10 cellular contexts compared by ENCODE assay signal in the genomic region with DNA sequence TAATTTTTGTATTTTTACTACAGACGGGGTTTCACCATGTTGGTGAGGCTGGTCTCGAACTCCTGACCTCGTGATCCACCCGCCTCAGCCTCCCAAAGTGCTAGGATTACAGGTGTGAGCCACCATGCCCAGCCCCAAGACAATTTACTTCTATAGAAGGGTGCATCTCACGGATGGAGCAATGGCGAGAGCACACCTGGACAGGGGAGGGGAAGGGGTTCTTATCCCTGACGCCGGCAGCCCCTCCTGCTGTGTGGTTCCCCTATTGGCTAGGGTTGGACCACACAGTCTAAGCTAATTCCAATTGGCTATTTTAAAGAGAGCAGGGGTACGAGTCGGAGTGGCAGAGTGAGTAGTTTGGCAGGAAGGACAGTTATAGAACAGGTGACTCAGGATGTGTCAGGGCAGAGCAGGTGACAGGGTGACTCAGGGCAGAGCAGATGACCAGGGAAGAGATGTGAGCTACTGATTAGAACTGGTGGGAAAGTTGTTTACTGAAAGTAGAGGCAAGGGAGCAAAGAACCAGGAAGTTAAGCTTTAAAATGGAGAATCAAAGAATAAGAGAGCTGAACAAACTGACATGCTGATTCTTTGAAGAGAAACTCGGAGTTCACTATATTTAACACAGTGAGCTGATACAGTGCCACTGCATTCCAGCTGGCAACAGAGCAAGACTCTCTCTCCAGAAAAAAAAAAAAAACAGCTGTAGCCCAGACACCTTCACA. TPM values are rescaled to one million over a fixed set of nuclear protein-coding genes. Genes with fewer than 3 reads are reported as not detected.
DNase-seq lines count a peak whose midpoint lies in the region; ATAC-seq and FAIRE-seq lines count a peak whose summit lies in the region.
"Had no signal": no experiment of that assay in that cellular context is flagged by ENCODE, and none has a peak within 500 bp of the region (broad histone marks: within the 10 kb centered on the region; RNA-seq: fewer than 3 reads in every experiment).

No MANE protein-coding gene starts in this region.

- no peak overlapping the region for H3K4me3 Mint-ChIP-seq in T-helper 2 cell treated with Interferon-gamma antibody and Interleukin-4, amounts not matched to agents 5 μg/mL and 100 μg/mL, for 36 hours
- H3K4me3 Mint-ChIP-seq in stimulated activated effector memory CD8-positive, alpha-beta T cell treated with anti-CD3 and anti-CD28 coated beads, Interleukin-12 subunit alpha, Interleukin-12 subunit beta, amount 100 ng/mL, for 72 hours: no peak overlapping the region
- H3K4me3 Mint-ChIP-seq: T-helper 17 cell had no signal

- FAIRE-seq in GM19239 (lab: Jason Lieb, UNC): no peak

- peaks cover 6% of the 10 kb centered on the region for H3K4me1 Mint-ChIP-seq in T-helper 2 cell treated with Interferon-gamma antibody and Interleukin-4, amounts not matched to agents 5 μg/mL and 100 μg/mL, for 36 hours (ENCODE audit: low read depth)
- H3K4me1 Mint-ChIP-seq in stimulated activated effector memory CD8-positive, alpha-beta T cell treated with anti-CD3 and anti-CD28 coated beads, Interleukin-12 subunit alpha, Interleukin-12 subunit beta, amount 100 ng/mL, for 72 hours: peaks cover 13% of the 10 kb centered on the region

- ATAC-seq in stimulated activated effector memory CD8-positive, alpha-beta T cell treated with anti-CD3 and anti-CD28 coated beads, Interleukin-12 subunit alpha, Interleukin-12 subunit beta, amount 100 ng/mL, for 72 hours: peak; percentile 89
- ATAC-seq: T-helper 17 cell had no signal

- DNase-seq in T-helper 2 cell treated with Interferon-gamma antibody and Interleukin-4, amounts not matched to agents 5 μg/mL and 100 μg/mL, for 36 hours (ENCODE audit: low spot score): peak; percentile 29
- no peak for DNase-seq in T-helper 2 cell
- DNase-seq in RPMI7951 (ENCODE audit: low read depth): peak; percentile 59
- peak; percentile 64 for DNase-seq in glomerular visceral epithelial cell (ENCODE audit: extremely low spot score)
- DNase-seq in stimulated activated effector memory CD8-positive, alpha-beta T cell treated with anti-CD3 and anti-CD28 coated beads, Interleukin-12 subunit alpha, Interleukin-12 subunit beta, amount 100 ng/mL, for 72 hours (ENCODE audit: low spot score in 2 of 2): no peak
- no peak for DNase-seq in activated CD8-positive, alpha-beta memory T cell treated with anti-CD3 and anti-CD28 coated beads, Interleukin-2, amount 50 U/mL, for 4 hours
- no peak for DNase-seq in cerebellum (ENCODE audit: low spot score)
- no peak for DNase-seq in GM19239 (ENCODE audit: insufficient read length, low spot score)
- DNase-seq: glutamatergic neuron, T-helper 17 cell had no signal

- no peaks in the 10 kb centered on the region for H3K36me3 Mint-ChIP-seq in T-helper 2 cell treated with Interferon-gamma antibody and Interleukin-4, amounts not matched to agents 5 μg/mL and 100 μg/mL, for 36 hours (ENCODE audit: low read depth)
- peaks cover under 1% of the 10 kb centered on the region for H3K36me3 Mint-ChIP-seq in stimulated activated effector memory CD8-positive, alpha-beta T cell treated with anti-CD3 and anti-CD28 coated beads, Interleukin-12 subunit alpha, Interleukin-12 subunit beta, amount 100 ng/mL, for 72 hours

- no peak overlapping the region for H3K27ac Mint-ChIP-seq in T-helper 2 cell treated with Interferon-gamma antibody and Interleukin-4, amounts not matched to agents 5 μg/mL and 100 μg/mL, for 36 hours
- H3K27ac Mint-ChIP-seq in stimulated activated effector memory CD8-positive, alpha-beta T cell treated with anti-CD3 and anti-CD28 coated beads, Interleukin-12 subunit alpha, Interleukin-12 subunit beta, amount 100 ng/mL, for 72 hours: no peak overlapping the region
- H3K27ac Mint-ChIP-seq: T-helper 17 cell had no signal

- H3K9me3 Mint-ChIP-seq in T-helper 2 cell treated with Interferon-gamma antibody and Interleukin-4, amounts not matched to agents 5 μg/mL and 100 μg/mL, for 36 hours: no peaks in the 10 kb centered on the region
- no peaks in the 10 kb centered on the region for H3K9me3 Mint-ChIP-seq in stimulated activated effector memory CD8-positive, alpha-beta T cell treated with anti-CD3 and anti-CD28 coated beads, Interleukin-12 subunit alpha, Interleukin-12 subunit beta, amount 100 ng/mL, for 72 hours

- H3K27me3 Mint-ChIP-seq in T-helper 2 cell treated with Interferon-gamma antibody and Interleukin-4, amounts not matched to agents 5 μg/mL and 100 μg/mL, for 36 hours (ENCODE audit: low read depth): peaks cover 3% of the 10 kb centered on the region

RNA-seq across cellular contexts. Expression of a gene that starts 12.6 kb away (rescaled TPM):
- 50.4 and 53.6 TPM in 2 replicates for total RNA-seq in RPMI7951 (2014; rRNA removed; shearing (Covaris generic))
- total RNA-seq in cerebellum: 62.0 TPM

RNA-seq across cellular contexts. Expression of a gene that starts 36.6 kb away (rescaled TPM):
- 1.2 and 2.4 TPM in 2 replicates for total RNA-seq in RPMI7951 (2014; rRNA removed; shearing (Covaris generic))
- total RNA-seq in cerebellum: 8.8 TPM

RNA-seq across cellular contexts. Expression of a gene that starts 41.0 kb away (rescaled TPM):
- total RNA-seq in RPMI7951 (2014; rRNA removed; shearing (Covaris generic)): not detected in 2 replicates
- total RNA-seq in cerebellum: not detected
- total RNA-seq: T-helper 17 cell had no signal

RNA-seq across cellular contexts. Expression of a gene that starts 54.8 kb away (rescaled TPM):
- 50.0 and 65.5 TPM in 2 replicates for total RNA-seq in RPMI7951 (2014; rRNA removed; shearing (Covaris generic))
- 18.1 TPM for total RNA-seq in cerebellum

RNA-seq across cellular contexts. Expression of a gene that starts 54.9 kb away (rescaled TPM):
- total RNA-seq in RPMI7951 (2014; rRNA removed; shearing (Covaris generic)): 27.8 and 42.1 TPM in 2 replicates
- 18.4 TPM for total RNA-seq in cerebellum

Comparison
In these comparisons a context has a peak if more than half of its experiments do, and no peak if none do; other contexts are left out.
1. DNase-seq: peak in T-helper 2 cell treated with Interferon-gamma antibody and Interleukin-4, amounts not matched to agents 5 μg/mL and 100 μg/mL, for 36 hours (single experiment), RPMI7951 (single experiment) and glomerular visceral epithelial cell (single experiment); none in T-helper 2 cell (0 of 5), stimulated activated effector memory CD8-positive, alpha-beta T cell treated with anti-CD3 and anti-CD28 coated beads, Interleukin-12 subunit alpha, Interleukin-12 subunit beta, amount 100 ng/mL, for 72 hours (0 of 2), activated CD8-positive, alpha-beta memory T cell treated with anti-CD3 and anti-CD28 coated beads, Interleukin-2, amount 50 U/mL, for 4 hours (single experiment), cerebellum (single experiment) and GM19239 (single experiment).